Comparison of ENCODE assay signal across 8 cellular contexts in the genomic region with DNA sequence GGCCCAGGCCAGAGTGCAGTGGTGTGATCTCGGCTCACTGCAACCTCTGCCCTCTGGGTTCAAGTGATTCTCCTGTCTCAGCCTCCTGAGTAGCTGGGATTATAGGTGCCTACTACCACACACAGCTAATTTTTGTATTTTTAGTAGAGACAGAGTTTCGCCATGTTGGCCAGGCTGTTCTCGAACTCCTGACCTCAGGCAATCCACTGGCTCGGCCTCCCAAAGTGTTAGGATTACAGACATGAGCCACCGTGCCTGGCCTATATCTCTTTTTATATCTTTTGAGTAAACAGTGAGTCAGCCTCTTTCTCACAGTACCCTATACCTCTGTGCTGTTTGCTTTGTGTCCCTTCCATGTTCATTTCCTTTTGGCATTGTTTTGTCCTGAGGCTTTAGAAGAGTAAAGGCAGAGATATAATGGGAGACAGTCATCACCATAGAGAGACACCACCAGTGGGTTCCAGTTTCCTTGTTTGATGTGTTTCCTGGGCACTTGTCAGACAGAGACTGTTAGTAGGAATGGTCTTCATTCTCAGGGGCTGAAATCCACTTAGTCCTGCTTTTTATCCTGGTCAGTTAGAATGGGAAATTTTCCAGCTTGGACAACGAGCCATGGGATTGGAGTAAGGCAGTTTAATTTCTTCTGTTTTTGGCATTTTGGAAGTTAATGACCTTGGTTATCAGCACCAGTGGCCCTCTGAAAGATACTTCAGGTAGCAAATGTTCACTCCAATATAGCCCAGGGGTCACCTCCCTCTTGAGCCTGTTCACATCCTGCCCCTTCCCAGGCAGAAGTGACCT. TPM values are rescaled to one million over a fixed set of nuclear protein-coding genes. Genes with fewer than 3 reads are reported as not detected.
A peak's percentile ranks its signal among the peaks of the same experiment; 100 is the strongest.
DNase-seq lines count a peak whose midpoint lies in the region; TF ChIP-seq lines count a peak whose summit lies in the region.
"Had no signal": no experiment of that assay in that cellular context is flagged by ENCODE, and none has a peak within 500 bp of the region (broad histone marks: within the 10 kb centered on the region; RNA-seq: fewer than 3 reads in every experiment).

No MANE protein-coding gene starts in this region.

- no peak overlapping the region for H3K4ac ChIP-seq in trophoblast cell (ENCODE audit: low read depth, low read length)

- peak overlapping the region; percentile 77 for H3K27ac Mint-ChIP-seq in HFFc6
- H3K27ac Mint-ChIP-seq: nephron had no signal

- TF ChIP-seq POLR2A in thyroid gland (IDR thresholded peaks at IDR 0.05) = no peak

- no CpG with 5 or more reads among the region's 6 CpGs for WGBS in trophoblast cell (ENCODE audit: extremely low coverage, insufficient coverage, insufficient read length)
- WGBS in thyroid gland, 2 donors = 81 to 86% methylated on average over 6 of the region's 6 CpGs

- no peak overlapping the region for H3K4me2 ChIP-seq in trophoblast cell (ENCODE audit: low read length)

- H3K23ac ChIP-seq in trophoblast cell (ENCODE audit: low read length) = no peak overlapping the region

- no peak overlapping the region for H2AK5ac ChIP-seq in trophoblast cell (ENCODE audit: low read length)

- intact Hi-C loops in thyroid gland (cut with DNase I) = no loop called here

- no peak overlapping the region for H4K12ac ChIP-seq in trophoblast cell (ENCODE audit: low read depth, low read length)

- peak overlapping the region; percentile 23 for H3K27ac ChIP-seq in trophoblast cell (ENCODE audit: low read depth, low read length)
- H3K27ac ChIP-seq in thyroid gland = no peak overlapping the region

- no peak overlapping the region for H2BK12ac ChIP-seq in trophoblast cell (ENCODE audit: low read length)

- H3K9ac ChIP-seq in trophoblast cell (ENCODE audit: low read length) = no peak overlapping the region

- H3K27me3 Mint-ChIP-seq in HFFc6 (ENCODE audit: insufficient read depth) = no peaks in the 10 kb centered on the region

- H3K9me3 ChIP-seq in trophoblast cell (ENCODE audit: insufficient read depth, low read depth, low read length) (no peaks in the 10 kb centered on the region), thyroid gland (no peaks in the 10 kb centered on the region)

- no peaks in the 10 kb centered on the region for H3K79me1 ChIP-seq in trophoblast cell (ENCODE audit: low read length)

- H4K8ac ChIP-seq in trophoblast cell (ENCODE audit: low read depth, low read length) = no peak overlapping the region

- no peak overlapping the region for H3K4me3 Mint-ChIP-seq in HFFc6
- H3K4me3 Mint-ChIP-seq: nephron had no signal

- no peaks in the 10 kb centered on the region for H3K27me3 ChIP-seq in trophoblast cell (ENCODE audit: insufficient read depth, low read length)
- no peaks in the 10 kb centered on the region for H3K27me3 ChIP-seq in thyroid gland

- H2BK120ac ChIP-seq in trophoblast cell (ENCODE audit: insufficient read depth, low read length, poor library complexity) = no peak overlapping the region

- no peak for TF ChIP-seq CTCF in HFFc6 (IDR thresholded peaks at IDR 0.05)
- TF ChIP-seq CTCF in thyroid gland (IDR thresholded peaks at IDR 0.05) = no peak

- H3K4me1 ChIP-seq in trophoblast cell (ENCODE audit: control insufficient read depth in 1 of 2, insufficient read depth in 2 of 2, low read length in 2 of 2) (peaks cover 0 to 6% of the 10 kb centered on the region in 2 experiments), thyroid gland (no peaks in the 10 kb centered on the region)

- H3K14ac ChIP-seq in trophoblast cell (ENCODE audit: low read length) = no peak overlapping the region

- no peak overlapping the region for H2BK5ac ChIP-seq in trophoblast cell (ENCODE audit: low read depth, low read length, poor library complexity)

- H3K9me3 Mint-ChIP-seq in HFFc6 = no peaks in the 10 kb centered on the region
- H3K9me3 Mint-ChIP-seq: nephron had no signal

- no peaks in the 10 kb centered on the region for H3K79me2 ChIP-seq in trophoblast cell (ENCODE audit: control insufficient read depth, insufficient read depth, low read length, poor library complexity)

- DNase-seq in HFFc6 (peak; percentile 82), NCI-H69 (lab: John Stamatoyannopoulos, UW) (peak; percentile 95), dermis microvascular lymphatic vessel endothelial cell (ENCODE audit: low read depth in 2 of 2) (peak; percentile 81 to 96), trophoblast cell (no peak), DMS114 treated with DMSO at 0.1 percent for 48 hours (lab: John Stamatoyannopoulos, UW; ENCODE audit: unreplicated experiment) (no peak), thyroid gland (no peak), AML-193 (lab: John Stamatoyannopoulos, UW) (no peak)

- no peak overlapping the region for H3K18ac ChIP-seq in trophoblast cell (ENCODE audit: low read length)

- H3K36me3 ChIP-seq in trophoblast cell (ENCODE audit: control insufficient read depth in 1 of 2, insufficient read depth in 2 of 2, low read length in 2 of 2) = peaks cover 6 to 7% of the 10 kb centered on the region in 2 experiments
- H3K36me3 ChIP-seq in thyroid gland = peaks cover 6 to 7% of the 10 kb centered on the region in 2 donors

- no peak overlapping the region for H3K4me3 ChIP-seq in trophoblast cell (ENCODE audit: low read depth, low read length)
- no peak overlapping the region for H3K4me3 ChIP-seq in thyroid gland (replicated peaks in 1 of 3)

- no peak overlapping the region for H2AFZ ChIP-seq in trophoblast cell (ENCODE audit: insufficient read depth, low read length, poor library complexity)

- H3K4me1 Mint-ChIP-seq in HFFc6 (ENCODE audit: low read depth) = peaks cover 22% of the 10 kb centered on the region
- H3K4me1 Mint-ChIP-seq: nephron had no signal

- H4K91ac ChIP-seq in trophoblast cell (ENCODE audit: low read depth, low read length) = no peak overlapping the region

- H3K36me3 Mint-ChIP-seq in HFFc6 (ENCODE audit: low read depth) = peaks cover 6% of the 10 kb centered on the region

RNA-seq across cellular contexts. Expression of gene ASXL1, which starts 32.2 kb away (rescaled TPM):
- total RNA-seq in HFFc6 (2021; fragmentation: NEBNext Ultra II Directional; extraction: Animal tissue kit (Norgen Biotek cat#: 25700)) = 10 to 100 TPM; 49.0 to 62.4 (median 54.4) TPM
- 27.3 and 48.4 TPM in 2 replicates for total RNA-seq in dermis microvascular lymphatic vessel endothelial cell
- 40.6 and 41.3 TPM in 2 replicates for polyA plus RNA-seq in trophoblast cell (2013)
- total RNA-seq in thyroid gland = 100 to 1,000 TPM in 1 of 4 donors, 10 to 100 TPM in 3; 62.1 to 155 (median 67.5) TPM

RNA-seq across cellular contexts. Expression of gene KIF3B, which starts 48.5 kb away (rescaled TPM):
- 10 to 100 TPM; 29.9 to 33.7 (median 31.9) TPM for total RNA-seq in HFFc6 (2021; fragmentation: NEBNext Ultra II Directional; extraction: Animal tissue kit (Norgen Biotek cat#: 25700))
- total RNA-seq in dermis microvascular lymphatic vessel endothelial cell (24.3 and 25.8 TPM in 2 replicates), thyroid gland (10 to 100 TPM; 31.0 to 35.5 (median 32.7) TPM)
- polyA plus RNA-seq in trophoblast cell (2013) = 17.9 TPM in 2 replicates

Comparison
In these comparisons a context has a peak if more than half of its experiments do, and no peak if none do; other contexts are left out.
1. DNase-seq: peak in HFFc6 (single experiment), NCI-H69 (single experiment) and dermis microvascular lymphatic vessel endothelial cell (2 of 2); none in trophoblast cell (0 of 2), DMS114 treated with DMSO at 0.1 percent for 48 hours (single experiment), thyroid gland (0 of 2) and AML-193 (0 of 2).